ENCODE assay signal across 8 cellular contexts in genomic region chr7:4745265-4745919, GRCh38. TPM values are rescaled to one million over a fixed set of nuclear protein-coding genes. Genes with fewer than 3 reads are reported as not detected.
DNase-seq lines count a peak whose midpoint lies in the region; ATAC-seq and TF ChIP-seq lines count a peak whose summit lies in the region.

No MANE protein-coding gene starts in this region.

- peaks cover 28% of the 10 kb centered on the region for H3K4me1 ChIP-seq in Panc1 (ENCODE audit: control insufficient read depth, insufficient read depth, low read length)
- H3K4me1 ChIP-seq in esophagus (ENCODE audit: control insufficient read depth in 2 of 2, insufficient read depth in 2 of 2, low read length in 1 of 2): peaks cover 0 to 7% of the 10 kb centered on the region in 2 donors
- H3K4me1 ChIP-seq in skeletal muscle tissue (ENCODE audit: control insufficient read depth in 3 of 3, insufficient read depth in 3 of 3, low read length in 3 of 3): peaks cover 29 to 38% (median 34%) of the 10 kb centered on the region in 3 donors

- H3K4me3 ChIP-seq in AG04449 (ENCODE audit: low read depth, low read length) (peak overlapping the region; percentile 6; the same call in 1 of the 2 replicates), Panc1 (ENCODE audit: low read depth in 2 of 2, low read length in 2 of 2) (peak overlapping the region; percentile 17 to 36), esophagus (ENCODE audit: low read depth in 1 of 2, low read length in 2 of 2) (peak overlapping the region; percentile 7 to 34), skeletal muscle tissue (ENCODE audit: low read length in 3 of 3) (peak overlapping the region; percentile 26 to 64 (median 56))

- in situ Hi-C loops in Panc1 (cut with HindIII; ENCODE audit: low pct_unique_long_range_greater_than_20kb, low sequenced_read_pairs): no loop called here

- H3K27ac ChIP-seq in Panc1 (ENCODE audit: low read length) (peak overlapping the region; percentile 88), esophagus (ENCODE audit: low read depth in 2 of 2, low read length in 1 of 2) (peak overlapping the region; percentile 97 to 98), skeletal muscle tissue (ENCODE audit: low read depth, low read length) (peak overlapping the region; percentile 97)

- 8 to 9% methylated on average over 18 of the region's 18 CpGs for WGBS in esophagus, 2 donors

- peak overlapping the region; percentile 53 to 91 (median 54) for H3K9ac ChIP-seq in skeletal muscle tissue (ENCODE audit: low read depth in 1 of 3, low read length in 3 of 3)

- no peaks in the 10 kb centered on the region for H3K36me3 ChIP-seq in Panc1 (ENCODE audit: control insufficient read depth, insufficient read depth, low read length)
- peaks cover 6 to 21% of the 10 kb centered on the region in 2 donors for H3K36me3 ChIP-seq in esophagus (ENCODE audit: control insufficient read depth in 2 of 2, insufficient read depth in 2 of 2, low read length in 1 of 2)
- peaks cover 16 to 19% (median 19%) of the 10 kb centered on the region in 3 donors for H3K36me3 ChIP-seq in skeletal muscle tissue (ENCODE audit: control insufficient read depth in 3 of 3, insufficient read depth in 3 of 3, low read length in 3 of 3)

- H3K9me3 ChIP-seq in Panc1 (ENCODE audit: control insufficient read depth, insufficient read depth, low read depth, low read length) (no peaks in the 10 kb centered on the region), esophagus (ENCODE audit: control insufficient read depth in 2 of 2, insufficient read depth in 1 of 2, low read depth in 1 of 2, low read length in 1 of 2) (no peaks in the 10 kb centered on the region), skeletal muscle tissue (ENCODE audit: control insufficient read depth in 3 of 3, low read length in 3 of 3) (no peaks in the 10 kb centered on the region)

- peak; percentile 24 for ATAC-seq in GM21529 (IDR thresholded peaks at IDR 0.05; ENCODE audit: unreplicated experiment)
- ATAC-seq in Panc1: no peak
- no peak for ATAC-seq in GM21360 (IDR thresholded peaks at IDR 0.05; ENCODE audit: unreplicated experiment)

- no TSS peak for BruUV-seq in Panc1 (replicated peaks; lab: Mats Ljungman, UMichigan)

- TF ChIP-seq CTCF in AG04449 (IDR thresholded peaks at IDR 0.05; ENCODE audit: insufficient read depth, low read length, missing control alignments) (no peak), Panc1 (IDR thresholded peaks at IDR 0.05) (no peak)

- intact Hi-C loops in Panc1 (cut with micrococcal nuclease; ENCODE audit: unreplicated experiment): no loop called here

- POLR2A ChIA-PET in AG04449 (lab: Yijun Ruan, JAX): interaction anchor here (0.5 to 2.5 kb wide), 9 partner anchors 10 to 231 kb away, joined by 3 to 9 read pairs (median 3); partner anchors contain the start of gene AP5Z1
- POLR2A ChIA-PET in Panc1 (lab: Charles Lee): interaction anchor here (0.6 kb wide), 2 partner anchors 58 to 103 kb away, joined by 4 to 10 read pairs; no protein-coding TSS in a partner anchor

- H3K27me3 ChIP-seq in Panc1 (ENCODE audit: control insufficient read depth, insufficient read depth, low read length): no peaks in the 10 kb centered on the region
- no peaks in the 10 kb centered on the region for H3K27me3 ChIP-seq in esophagus (ENCODE audit: control insufficient read depth in 1 of 2, insufficient read depth in 2 of 2, low read length in 2 of 2)
- H3K27me3 ChIP-seq in skeletal muscle tissue (ENCODE audit: control insufficient read depth in 3 of 3, insufficient read depth in 3 of 3, low read length in 3 of 3): no peaks in the 10 kb centered on the region

- CTCF ChIA-PET in AG04449 (lab: Yijun Ruan, JAX) (interaction anchor here (0.7 to 2.8 kb wide), 3 partner anchors 11 to 133 kb away, joined by 3 to 25 read pairs (median 5); no protein-coding TSS in a partner anchor), Panc1 (lab: Charles Lee) (no interaction called here)

- DNase-seq in AG04449 (ENCODE audit: low read depth, low spot score): no peak
- DNase-seq in Panc1 (ENCODE audit: low read depth, low spot score): no peak
- DNase-seq in activated gamma-delta T cell (lab: John Stamatoyannopoulos, UW): no peak
- no peak for DNase-seq in amygdala (lab: John Stamatoyannopoulos, UW)

RNA-seq across cellular contexts. Expression of gene AP5Z1, which starts 30.0 kb away (rescaled TPM):
- total RNA-seq in Panc1 (2021; ENCODE audit: unreplicated experiment) (100.0 TPM), skeletal muscle tissue (13.6 TPM)
- 91.5 TPM for polyA plus RNA-seq in Panc1 (2012; ENCODE audit: insufficient read length)
- polyA plus RNA-seq in esophagus: 10 to 100 TPM; 22.1 to 34.5 TPM

Comparison
In these comparisons a context has a peak if more than half of its experiments do, and no peak if none do; other contexts are left out.
1. H3K4me3 ChIP-seq: peak in every context shown above with its lines; median percentile 56 in skeletal muscle tissue; 26 in Panc1; 20 in esophagus; 6 in AG04449.